ENCODE assay signal across 9 cellular contexts in the genomic region with DNA sequence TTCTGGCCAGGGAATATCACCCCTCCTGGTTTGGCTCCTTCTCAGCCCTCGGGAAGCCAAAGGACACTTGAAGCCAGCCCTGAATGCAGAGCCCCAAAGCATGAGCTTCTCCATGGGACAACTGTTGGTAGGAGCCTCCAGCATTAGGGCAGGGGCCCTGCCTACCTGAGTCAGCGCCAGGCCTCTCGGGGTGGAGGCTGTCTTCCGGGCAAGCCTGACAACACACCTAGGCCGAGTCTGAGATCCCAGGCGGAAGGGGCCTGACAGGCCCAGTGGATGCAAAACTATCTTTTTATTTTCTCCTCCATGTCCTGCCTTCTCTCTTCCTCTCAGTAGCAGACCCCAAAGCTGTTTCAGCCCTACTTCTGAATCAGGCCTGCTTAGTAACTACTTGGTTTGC. TPM values are rescaled to one million over a fixed set of nuclear protein-coding genes. Genes with fewer than 3 reads are reported as not detected.
DNase-seq lines count a peak whose midpoint lies in the region; ATAC-seq, FAIRE-seq and TF ChIP-seq lines count a peak whose summit lies in the region.
"Had no signal": no experiment of that assay in that cellular context is flagged by ENCODE, and none has a peak within 500 bp of the region (broad histone marks: within the 10 kb centered on the region; RNA-seq: fewer than 3 reads in every experiment).

No MANE protein-coding gene starts in this region.

- no peaks in the 10 kb centered on the region for H3K27me3 ChIP-seq in bronchial epithelial cell (ENCODE audit: control insufficient read depth, insufficient read depth, low read length)
- no peaks in the 10 kb centered on the region for H3K27me3 ChIP-seq in mesendoderm (ENCODE audit: insufficient read depth, low read length, poor library complexity)
- no peaks in the 10 kb centered on the region for H3K27me3 ChIP-seq in transverse colon

- no peak overlapping the region for H3K9ac ChIP-seq in mesendoderm (ENCODE audit: low read length)

- no peak overlapping the region for H3K27ac ChIP-seq in mesendoderm (ENCODE audit: low read depth, low read length)
- H3K27ac ChIP-seq in transverse colon = peak overlapping the region; percentile 91 to 95 (median 92)

- H2BK5ac ChIP-seq in mesendoderm (ENCODE audit: low read length) = no peak overlapping the region

- no peak for TF ChIP-seq POLR2A in transverse colon (IDR thresholded peaks at IDR 0.05)

- H3K56ac ChIP-seq in mesendoderm (ENCODE audit: low read length) = peak overlapping the region; percentile 94

- peak overlapping the region; percentile 83 for H3K4me3 Mint-ChIP-seq in activated naive CD4-positive, alpha-beta T cell treated with anti-CD3 and anti-CD28 coated beads for 36 hours

- H4K5ac ChIP-seq in mesendoderm (ENCODE audit: low read length) = no peak overlapping the region

- peaks cover 3% of the 10 kb centered on the region for H3K36me3 ChIP-seq in bronchial epithelial cell (ENCODE audit: control insufficient read depth, insufficient read depth, low read length)
- no peaks in the 10 kb centered on the region for H3K36me3 ChIP-seq in mesendoderm (ENCODE audit: control insufficient read depth, insufficient read depth, low read length)
- no peaks in the 10 kb centered on the region for H3K36me3 ChIP-seq in transverse colon

- peaks cover 72% of the 10 kb centered on the region for H3K4me1 Mint-ChIP-seq in activated naive CD4-positive, alpha-beta T cell treated with anti-CD3 and anti-CD28 coated beads for 36 hours (ENCODE audit: low read depth)

- no peak overlapping the region for H3K27ac Mint-ChIP-seq in activated naive CD4-positive, alpha-beta T cell treated with anti-CD3 and anti-CD28 coated beads for 36 hours

- H3K4me3 ChIP-seq in bronchial epithelial cell (ENCODE audit: low read depth, low read length) = peak overlapping the region; percentile 42
- H3K4me3 ChIP-seq in mesendoderm (ENCODE audit: low read length) = no peak overlapping the region
- H3K4me3 ChIP-seq in transverse colon = peak overlapping the region in 3 of 4 donors; percentile 26 to 46 (median 30)

- peaks cover 32% of the 10 kb centered on the region for H3K79me1 ChIP-seq in mesendoderm (ENCODE audit: low read length)

- FAIRE-seq in bronchial epithelial cell (lab: Jason Lieb, UNC) = no peak

- peaks cover 5% of the 10 kb centered on the region for H3K36me3 Mint-ChIP-seq in activated naive CD4-positive, alpha-beta T cell treated with anti-CD3 and anti-CD28 coated beads for 36 hours (ENCODE audit: low read depth)

- no peak overlapping the region for H3K18ac ChIP-seq in mesendoderm (ENCODE audit: low read length)

- no peak overlapping the region for H2AK5ac ChIP-seq in mesendoderm (ENCODE audit: low read length)

- H3K79me2 ChIP-seq in mesendoderm (ENCODE audit: control insufficient read depth, insufficient read depth, low read length) = peaks cover 51% of the 10 kb centered on the region

- no peaks in the 10 kb centered on the region for H3K9me3 Mint-ChIP-seq in activated naive CD4-positive, alpha-beta T cell treated with anti-CD3 and anti-CD28 coated beads for 36 hours

- no peaks in the 10 kb centered on the region for H3K9me3 ChIP-seq in transverse colon

- H3K4me2 ChIP-seq in mesendoderm (ENCODE audit: low read length) = no peak overlapping the region

- peaks cover 19% of the 10 kb centered on the region for H3K4me1 ChIP-seq in mesendoderm (ENCODE audit: control insufficient read depth, low read depth, low read length)
- peaks cover 24 to 74% (median 54%) of the 10 kb centered on the region in 4 donors for H3K4me1 ChIP-seq in transverse colon

- WGBS in mesendoderm (ENCODE audit: extremely low coverage, insufficient coverage, low lambda C conversion rate) = no CpG with 5 or more reads among the region's 6 CpGs
- 66% methylated on average over 6 of the region's 6 CpGs; no CpG with 5 or more reads in 1 of the 2 donors for WGBS in transverse colon (ENCODE audit: low coverage in 1 of 2), 2 donors

- in situ Hi-C loops in transverse colon (cut with MboI; ENCODE audit: low pct_ligation_motif_present in 1 of 4, low pct_unique_long_range_greater_than_20kb in 1 of 4, low sequenced_read_pairs in 3 of 4) = no loop called here

- no peak overlapping the region for H3K23ac ChIP-seq in mesendoderm (ENCODE audit: low read length)

- DNase-seq in activated naive CD4-positive, alpha-beta T cell treated with anti-CD3 and anti-CD28 coated beads for 36 hours = no peak
- no peak for DNase-seq in activated naive CD4-positive, alpha-beta T cell (lab: John Stamatoyannopoulos, UW)
- DNase-seq in bronchial epithelial cell (ENCODE audit: low read depth) (peak; percentile 68), mesendoderm (no peak), transverse colon (peak; percentile 77), anterior cingulate cortex (lab: John Stamatoyannopoulos, UW) (no peak), NOMO-1 (lab: John Stamatoyannopoulos, UW; ENCODE audit: unreplicated experiment in 2 of 2) (no peak)
- DNase-seq: NCI-H2171 treated with DMSO at 0.1 percent for 48 hours had no signal

- CTCF ChIA-PET in activated naive CD4-positive, alpha-beta T cell treated with anti-CD3 and anti-CD28 coated beads for 36 hours (lab: Charles Lee) = interaction anchor here (0.7 kb wide), 1 partner anchor 12 kb away, joined by 3 read pairs; no protein-coding TSS in a partner anchor

- TF ChIP-seq EP300 in transverse colon (IDR thresholded peaks at IDR 0.05; ENCODE audit: low read depth) = no peak

- intact Hi-C loops in activated naive CD4-positive, alpha-beta T cell treated with anti-CD3 and anti-CD28 coated beads for 36 hours (cut with micrococcal nuclease) = loop anchor here (2.0 to 5.0 kb wide), 2 partner anchors 23 to 47 kb away; no protein-coding TSS in a partner anchor
- intact Hi-C loops in transverse colon (cut with DNase I; ENCODE audit: low total_unique reads) = no loop called here

- no peak overlapping the region for H2BK15ac ChIP-seq in mesendoderm (replicated peaks; ENCODE audit: low read depth)

- H3K27me3 Mint-ChIP-seq in activated naive CD4-positive, alpha-beta T cell treated with anti-CD3 and anti-CD28 coated beads for 36 hours (ENCODE audit: low read depth) = no peaks in the 10 kb centered on the region

- TF ChIP-seq CTCF in bronchial epithelial cell (IDR thresholded peaks at IDR 0.05; ENCODE audit: insufficient read depth, low read length, severe bottlenecking) = no peak
- TF ChIP-seq CTCF in transverse colon (IDR thresholded peaks at IDR 0.05) = no peak

- H2BK120ac ChIP-seq in mesendoderm (ENCODE audit: low read depth, low read length) = no peak overlapping the region

- H3K4ac ChIP-seq in mesendoderm (ENCODE audit: low read depth, low read length) = no peak overlapping the region

- H4K8ac ChIP-seq in mesendoderm (ENCODE audit: low read depth, low read length) = no peak overlapping the region

- ATAC-seq in GM18520 (IDR thresholded peaks at IDR 0.05; ENCODE audit: unreplicated experiment) = no peak

RNA-seq across cellular contexts. Expression of gene RCOR2, which starts 27.6 kb away (rescaled TPM):
- total RNA-seq in activated naive CD4-positive, alpha-beta T cell treated with anti-CD3 and anti-CD28 coated beads for 36 hours = under 1 TPM; 0.17 to 0.19 TPM
- total RNA-seq in bronchial epithelial cell (1.2 and 2.4 TPM in 2 replicates), transverse colon (under 1 TPM in 2 of 4 donors, not detected in 2; 0.64 to 0.82 TPM)
- 35.7 TPM for polyA plus RNA-seq in mesendoderm (2013, experiment 1 of 2)
- 36.5 TPM for polyA plus RNA-seq in mesendoderm (2013, experiment 2 of 2)

RNA-seq across cellular contexts. Expression of gene NAA40, which starts 49.5 kb away (rescaled TPM):
- total RNA-seq in activated naive CD4-positive, alpha-beta T cell treated with anti-CD3 and anti-CD28 coated beads for 36 hours = 10 to 100 TPM; 10.3 to 13.2 TPM
- total RNA-seq in bronchial epithelial cell = 4.5 and 7.4 TPM in 2 replicates
- 20.3 TPM for polyA plus RNA-seq in mesendoderm (2013, experiment 1 of 2)
- 19.6 TPM for polyA plus RNA-seq in mesendoderm (2013, experiment 2 of 2)
- 10 to 100 TPM; 25.8 to 36.6 (median 34.3) TPM for total RNA-seq in transverse colon

RNA-seq across cellular contexts. Expression of gene MARK2, which starts 50.4 kb away (rescaled TPM):
- 10 to 100 TPM; 15.8 to 17.6 TPM for total RNA-seq in activated naive CD4-positive, alpha-beta T cell treated with anti-CD3 and anti-CD28 coated beads for 36 hours
- 10.5 and 21.0 TPM in 2 replicates for total RNA-seq in bronchial epithelial cell
- 44.0 TPM for polyA plus RNA-seq in mesendoderm (2013, experiment 1 of 2)
- 44.6 TPM for polyA plus RNA-seq in mesendoderm (2013, experiment 2 of 2)
- total RNA-seq in transverse colon = 100 to 1,000 TPM in 1 of 4 donors, 10 to 100 TPM in 3; 33.0 to 106 (median 77.8) TPM

Comparison
In these comparisons a context has a peak if more than half of its experiments do, and no peak if none do; other contexts are left out.
1. DNase-seq: peak in bronchial epithelial cell (single experiment) and transverse colon (single experiment); none in activated naive CD4-positive, alpha-beta T cell treated with anti-CD3 and anti-CD28 coated beads for 36 hours (single experiment), activated naive CD4-positive, alpha-beta T cell (0 of 4), mesendoderm (single experiment), anterior cingulate cortex (0 of 58) and NOMO-1 (0 of 2).